8 cellular contexts compared by ENCODE assay signal in genomic region chr2:17878222-17879136, GRCh38. TPM values are rescaled to one million over a fixed set of nuclear protein-coding genes. Genes with fewer than 3 reads are reported as not detected.
DNase-seq lines count a peak whose midpoint lies in the region; TF ChIP-seq lines count a peak whose summit lies in the region.

Gene KCNS3, plus strand, starts transcription at chr2:17878667. Its CDS starts 52,342 bp downstream, at chr2:17931009.

- intact Hi-C loops in activated CD4-positive, alpha-beta T cell treated with anti-CD3 and anti-CD28 coated beads, Interleukin-2, amount 10 ng/mL, durations not matched to agents 24 days and 14 days (cut with micrococcal nuclease) = no loop called here
- intact Hi-C loops in ovary (cut with DNase I) = no loop called here

- no peaks in the 10 kb centered on the region for H3K36me3 Mint-ChIP-seq in activated CD4-positive, alpha-beta T cell treated with anti-CD3 and anti-CD28 coated beads, Interleukin-2, amount 10 ng/mL, durations not matched to agents 24 days and 14 days (ENCODE audit: low read depth)
- H3K36me3 Mint-ChIP-seq in glutamatergic neuron (ENCODE audit: unreplicated experiment) = no peaks in the 10 kb centered on the region

- no peaks in the 10 kb centered on the region for H3K9me3 ChIP-seq in HAP-1
- H3K9me3 ChIP-seq in MG63 = no peaks in the 10 kb centered on the region
- H3K9me3 ChIP-seq in ovary = no peaks in the 10 kb centered on the region

- peak within 1 kb of the TSS; percentile 63 for H3K4me3 ChIP-seq in HAP-1
- peak within 1 kb of the TSS; percentile 87 for H3K4me3 ChIP-seq in MG63
- peak within 1 kb of the TSS; percentile 48 for H3K4me3 ChIP-seq in ovary

- peak; percentile 71 for DNase-seq in activated CD4-positive, alpha-beta T cell treated with anti-CD3 and anti-CD28 coated beads, Interleukin-2, amount 10 ng/mL, durations not matched to agents 24 days and 14 days
- DNase-seq in activated CD4-positive, alpha-beta T cell treated with anti-CD3 and anti-CD28 coated beads for 4 hours = no peak
- DNase-seq in HAP-1 (ENCODE audit: low spot score in 2 of 2) (peak; percentile 69 to 77), MG63 (peak; percentile 60), glutamatergic neuron (peak; percentile 59), ovary (peak in 1 of 5 donors; percentile 12), Kasumi-1 (lab: John Stamatoyannopoulos, UW) (no peak)
- peak; percentile 55 for DNase-seq in activated CD8-positive, alpha-beta memory T cell treated with anti-CD3 and anti-CD28 coated beads, Interleukin-2, amount 50 U/mL, for 48 hours

- TF ChIP-seq CTCF in glutamatergic neuron (IDR thresholded peaks at IDR 0.05; ENCODE audit: partially characterized antibody, unreplicated experiment) (no peak), ovary (IDR thresholded peaks at IDR 0.05) (no peak)

- peaks cover 69% of the 10 kb centered on the region for H3K27me3 Mint-ChIP-seq in activated CD4-positive, alpha-beta T cell treated with anti-CD3 and anti-CD28 coated beads, Interleukin-2, amount 10 ng/mL, durations not matched to agents 24 days and 14 days
- H3K27me3 Mint-ChIP-seq in glutamatergic neuron (ENCODE audit: unreplicated experiment) = peaks cover 16% of the 10 kb centered on the region

- in situ Hi-C loops in HAP-1 (cut with MboI; ENCODE audit: low sequenced_read_pairs) = no loop called here

- WGBS in ovary, 3 donors = 1% methylated on average over 77 to 114 of the region's 114 CpGs

- H3K27me3 ChIP-seq in HAP-1 (ENCODE audit: low read depth) = no peaks in the 10 kb centered on the region
- peaks cover 3% of the 10 kb centered on the region; the same call in 1 of the 2 replicates for H3K27me3 ChIP-seq in MG63
- no peaks in the 10 kb centered on the region for H3K27me3 ChIP-seq in ovary

- peaks cover 9% of the 10 kb centered on the region for H3K4me1 ChIP-seq in HAP-1
- H3K4me1 ChIP-seq in ovary (ENCODE audit: insufficient read depth) = peaks cover 3% of the 10 kb centered on the region

- H3K4me1 Mint-ChIP-seq in activated CD4-positive, alpha-beta T cell treated with anti-CD3 and anti-CD28 coated beads, Interleukin-2, amount 10 ng/mL, durations not matched to agents 24 days and 14 days = peaks cover 9% of the 10 kb centered on the region
- peaks cover 6% of the 10 kb centered on the region for H3K4me1 Mint-ChIP-seq in glutamatergic neuron (ENCODE audit: low read depth, unreplicated experiment)

- H3K27ac Mint-ChIP-seq in activated CD4-positive, alpha-beta T cell treated with anti-CD3 and anti-CD28 coated beads, Interleukin-2, amount 10 ng/mL, durations not matched to agents 24 days and 14 days = no peak within 1 kb of the TSS
- H3K27ac Mint-ChIP-seq in glutamatergic neuron (ENCODE audit: unreplicated experiment) = peak within 1 kb of the TSS; percentile 75

- TF ChIP-seq EP300 in ovary (IDR thresholded peaks at IDR 0.05) = no peak

- peak within 1 kb of the TSS; percentile 78 for H3K4me3 Mint-ChIP-seq in activated CD4-positive, alpha-beta T cell treated with anti-CD3 and anti-CD28 coated beads, Interleukin-2, amount 10 ng/mL, durations not matched to agents 24 days and 14 days
- peak within 1 kb of the TSS; percentile 91 for H3K4me3 Mint-ChIP-seq in glutamatergic neuron (ENCODE audit: unreplicated experiment)

- H3K27ac ChIP-seq in ovary = no peak within 1 kb of the TSS

- H3K36me3 ChIP-seq in HAP-1 (replicated peaks) (0 out of 2 replicates have a peak, but pooled peaks cover 2% of the 10 kb centered on the region), MG63 (no peaks in the 10 kb centered on the region), ovary (no peaks in the 10 kb centered on the region)

- TF ChIP-seq POLR2A in ovary (IDR thresholded peaks at IDR 0.05) = no peak

- H3K9me3 Mint-ChIP-seq in activated CD4-positive, alpha-beta T cell treated with anti-CD3 and anti-CD28 coated beads, Interleukin-2, amount 10 ng/mL, durations not matched to agents 24 days and 14 days = no peaks in the 10 kb centered on the region
- peaks cover 4% of the 10 kb centered on the region for H3K9me3 Mint-ChIP-seq in glutamatergic neuron (ENCODE audit: unreplicated experiment)

RNA-seq across cellular contexts. Expression of gene KCNS3, which starts in this region (rescaled TPM):
- total RNA-seq in activated CD4-positive, alpha-beta T cell treated with anti-CD3 and anti-CD28 coated beads, Interleukin-2, amount 10 ng/mL, durations not matched to agents 24 days and 14 days = not detected in 2 replicates
- 5.2 and 10.7 TPM in 2 replicates for total RNA-seq in MG63 (2014; rRNA removed; shearing (Covaris generic); ENCODE audit: low replicate concordance)
- total RNA-seq in glutamatergic neuron (ENCODE audit: unreplicated experiment) (5.5 TPM), ovary (1 to 10 TPM in 5 of 7 donors, under 1 TPM in 2; 0.23 to 4.9 (median 1.2) TPM)
- polyA plus RNA-seq in ovary = 1 to 10 TPM; 1.8 to 5.9 TPM

Comparison
In these comparisons a context has a peak if more than half of its experiments do, and no peak if none do; other contexts are left out.
1. Peak in DNase-seq in activated CD4-positive, alpha-beta T cell treated with anti-CD3 and anti-CD28 coated beads, Interleukin-2, amount 10 ng/mL, durations not matched to agents 24 days and 14 days; RNA of the gene not detected or under 1 TPM.
2. DNase-seq: peak in HAP-1 (2 of 2), MG63 (single experiment), activated CD8-positive, alpha-beta memory T cell treated with anti-CD3 and anti-CD28 coated beads, Interleukin-2, amount 50 U/mL, for 48 hours (single experiment) and glutamatergic neuron (single experiment); none in activated CD4-positive, alpha-beta T cell treated with anti-CD3 and anti-CD28 coated beads for 4 hours (0 of 2) and Kasumi-1 (0 of 2).
3. Peak in every context shown above with its lines, with median percentiles within 50 percentile points of each other: H3K4me3 ChIP-seq.